ENCODE assay signal across 8 cellular contexts in genomic region chr3:98612587-98612986, GRCh38. TPM values are rescaled to one million over a fixed set of nuclear protein-coding genes. Genes with fewer than 3 reads are reported as not detected.
DNase-seq lines count a peak whose midpoint lies in the region; ATAC-seq and TF ChIP-seq lines count a peak whose summit lies in the region.

No MANE protein-coding gene starts in this region.

- peak overlapping the region; percentile 84 for H2AFZ ChIP-seq in KMS-11 (ENCODE audit: low read depth)

- no peaks in the 10 kb centered on the region for H3K36me3 Mint-ChIP-seq in T-helper 2 cell treated with Interferon-gamma antibody and Interleukin-4, amounts not matched to agents 5 μg/mL and 100 μg/mL, for 36 hours (ENCODE audit: low read depth)

- peak; percentile 51; the same call in 2 of the 3 replicates for TF ChIP-seq CTCF in GM12872 (IDR thresholded peaks at IDR 0.05; ENCODE audit: insufficient read depth, low read depth, low read length)
- peak; percentile 69; the same call in 1 of the 2 replicates for TF ChIP-seq CTCF in KMS-11 (conservative IDR thresholded peaks at IDR 0.05; ENCODE audit: low read depth, low read length)
- no peak for TF ChIP-seq CTCF in uterus (IDR thresholded peaks at IDR 0.05)

- no peak overlapping the region for H3K27ac Mint-ChIP-seq in T-helper 2 cell treated with Interferon-gamma antibody and Interleukin-4, amounts not matched to agents 5 μg/mL and 100 μg/mL, for 36 hours

- peaks cover 32% of the 10 kb centered on the region for H3K4me1 ChIP-seq in KMS-11 (ENCODE audit: low read depth, poor library complexity, severe bottlenecking)
- no peaks in the 10 kb centered on the region for H3K4me1 ChIP-seq in uterus

- H3K9me3 ChIP-seq in uterus, result peaks cover 0 to 3% of the 10 kb centered on the region in 2 donors

- peak overlapping the region; percentile 76 for H3K4me3 ChIP-seq in KMS-11 (IDR thresholded peaks at IDR 0.05; ENCODE audit: insufficient read depth, low read depth, low read length)
- H3K4me3 ChIP-seq in uterus, result no peak overlapping the region

- ATAC-seq in GM21526 (IDR thresholded peaks at IDR 0.05; ENCODE audit: low FRiP score, unreplicated experiment), result peak; percentile 52

- H3K36me3 ChIP-seq in KMS-11 (ENCODE audit: insufficient read depth), result no peaks in the 10 kb centered on the region
- no peaks in the 10 kb centered on the region for H3K36me3 ChIP-seq in uterus

- peak overlapping the region; percentile 62; the same call in 1 of the 2 replicates for H3K9ac ChIP-seq in KMS-11

- H3K27me3 ChIP-seq in KMS-11 (ENCODE audit: insufficient read depth, low read depth) (no peaks in the 10 kb centered on the region), uterus (no peaks in the 10 kb centered on the region)

- H3K27me3 Mint-ChIP-seq in T-helper 2 cell treated with Interferon-gamma antibody and Interleukin-4, amounts not matched to agents 5 μg/mL and 100 μg/mL, for 36 hours (ENCODE audit: low read depth), result peaks cover 17% of the 10 kb centered on the region

- peak overlapping the region; percentile 87 for H3K4me2 ChIP-seq in KMS-11

- H3K4me3 Mint-ChIP-seq in T-helper 2 cell treated with Interferon-gamma antibody and Interleukin-4, amounts not matched to agents 5 μg/mL and 100 μg/mL, for 36 hours, result no peak overlapping the region

- no peaks in the 10 kb centered on the region for H3K9me3 Mint-ChIP-seq in T-helper 2 cell treated with Interferon-gamma antibody and Interleukin-4, amounts not matched to agents 5 μg/mL and 100 μg/mL, for 36 hours

- TF ChIP-seq POLR2A in uterus (IDR thresholded peaks at IDR 0.05), result no peak

- H4K20me1 ChIP-seq in KMS-11 (ENCODE audit: insufficient read depth), result no peaks in the 10 kb centered on the region; the same call in 1 of the 2 replicates

- DNase-seq in iPS DF 19.7 (ENCODE audit: low read depth, low spot score), result peak; percentile 33
- no peak for DNase-seq in T-helper 2 cell treated with Interferon-gamma antibody and Interleukin-4, amounts not matched to agents 5 μg/mL and 100 μg/mL, for 36 hours (ENCODE audit: low spot score)
- no peak for DNase-seq in uterus
- DNase-seq in medulla oblongata (ENCODE audit: extremely low spot score), result no peak
- DNase-seq in activated gamma-delta T cell treated with Interleukin-2 at 50 U/mL for 16 hours, result no peak

- no peaks in the 10 kb centered on the region for H3K79me2 ChIP-seq in KMS-11 (ENCODE audit: insufficient read depth, low read depth)

- intact Hi-C loops in uterus (cut with DNase I; ENCODE audit: low total_unique reads), result no loop called here

- H3K4me1 Mint-ChIP-seq in T-helper 2 cell treated with Interferon-gamma antibody and Interleukin-4, amounts not matched to agents 5 μg/mL and 100 μg/mL, for 36 hours (ENCODE audit: low read depth), result no peaks in the 10 kb centered on the region

- peak overlapping the region; percentile 83 for H3K27ac ChIP-seq in KMS-11
- H3K27ac ChIP-seq in uterus, result no peak overlapping the region

RNA-seq across cellular contexts. Expression of gene CPOX, which starts 19.2 kb away (rescaled TPM):
- 10 to 100 TPM in 3 of 4 donors, 1 to 10 TPM in 1; 2.8 to 30.5 (median 17.7) TPM for total RNA-seq in uterus

Comparison
In these comparisons a context has a peak if more than half of its experiments do, and no peak if none do; other contexts are left out.
1. CTCF ChIP-seq: peak in GM12872 (single experiment) and KMS-11 (single experiment); none in uterus (0 of 4).